In the genomic region with DNA sequence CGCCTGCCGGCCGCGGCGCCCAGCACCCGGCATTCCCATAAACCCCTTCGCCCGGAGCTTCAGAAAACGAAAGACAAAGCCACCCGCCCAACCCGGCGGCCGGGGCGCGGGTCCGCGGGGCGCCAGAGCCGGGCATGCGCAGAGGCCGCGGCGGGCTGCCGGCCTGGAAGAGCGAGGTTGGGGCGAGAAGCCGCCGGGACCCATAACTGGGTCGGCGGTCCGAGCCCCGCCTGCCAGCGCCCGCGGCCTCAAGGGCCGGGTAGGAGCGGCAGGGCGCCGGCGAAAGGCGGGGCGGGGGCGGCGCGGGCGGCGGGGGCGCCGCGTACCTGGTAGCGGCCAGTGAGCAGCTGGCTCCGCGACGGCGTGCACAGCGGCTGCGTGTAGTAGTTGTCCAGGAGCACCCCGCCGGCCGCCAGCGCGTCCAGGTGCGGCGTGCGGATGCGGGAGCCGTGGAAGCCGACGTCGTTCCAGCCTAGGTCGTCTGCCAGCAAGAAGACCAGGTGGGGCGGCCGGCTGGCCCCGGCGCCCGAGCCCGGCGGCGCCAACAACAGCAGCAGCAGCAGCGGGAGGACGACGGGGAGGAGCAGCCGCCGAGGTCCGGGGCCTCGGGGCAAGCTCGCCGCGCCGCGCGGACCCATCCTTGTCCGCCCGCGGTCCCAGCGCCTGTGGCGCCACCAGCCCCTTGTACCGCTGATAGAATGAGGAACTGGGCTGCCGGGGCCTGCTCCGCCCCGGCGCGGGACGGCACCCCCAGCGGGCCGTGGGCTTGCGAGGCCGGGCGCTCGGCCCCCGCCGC, we compare ENCODE assay signal across 8 cellular contexts. TPM values are rescaled to one million over a fixed set of nuclear protein-coding genes. Genes with fewer than 3 reads are reported as not detected.
DNase-seq lines count a peak whose midpoint lies in the region; ATAC-seq and TF ChIP-seq lines count a peak whose summit lies in the region.

ARSB (minus strand) TSS at position 700 of the 796 bp plus-strand sequence; CDS start at position 638, 62 bp downstream.

- no peaks in the 10 kb centered on the region for H3K9me3 ChIP-seq in mucosa of stomach (ENCODE audit: control insufficient read depth, low read length)

- H3K36me3 Mint-ChIP-seq in IgD-negative memory B cell: no peaks in the 10 kb centered on the region

- H3K4me3 ChIP-seq in mucosa of stomach (ENCODE audit: low read length): peak within 1 kb of the TSS; percentile 64

- TF ChIP-seq POLR2A in erythroblast (IDR thresholded peaks at IDR 0.05; ENCODE audit: low read length): peak; percentile 60

- H3K27ac Mint-ChIP-seq in IgD-negative memory B cell: peak within 1 kb of the TSS; percentile 96 to 98 (median 97)

- peak; percentile 69 for DNase-seq in DMS114 treated with DMSO at 0.1 percent for 48 hours (lab: John Stamatoyannopoulos, UW; ENCODE audit: unreplicated experiment)
- DNase-seq in OCI-M1 (lab: John Stamatoyannopoulos, UW): peak; percentile 90
- DNase-seq in activated T-cell treated with anti-CD3 and anti-CD28 coated beads, Interleukin-2, amount 50 U/mL, for 1 hour: peak; percentile 81
- peak; percentile 86 to 92 for DNase-seq in erythroblast (lab: John Stamatoyannopoulos, UW)
- DNase-seq in stimulated activated CD8-positive, alpha-beta memory T cell treated with anti-CD3 and anti-CD28 coated beads, Interleukin-7, amount 100 ng/mL, for 24 hours (ENCODE audit: low read depth): peak; percentile 51

- no peaks in the 10 kb centered on the region for H3K27me3 Mint-ChIP-seq in IgD-negative memory B cell

- H3K9ac ChIP-seq in mucosa of stomach (ENCODE audit: low read length): peak within 1 kb of the TSS; percentile 81

- no peaks in the 10 kb centered on the region for H3K27me3 ChIP-seq in mucosa of stomach (ENCODE audit: control insufficient read depth, insufficient read depth, low read length)

- H3K36me3 ChIP-seq in mucosa of stomach (ENCODE audit: control insufficient read depth, insufficient read depth, low read length): no peaks in the 10 kb centered on the region

- no peaks in the 10 kb centered on the region for H3K4me1 ChIP-seq in mucosa of stomach (ENCODE audit: control insufficient read depth, insufficient read depth, low read length)

- peaks cover 18 to 31% (median 28%) of the 10 kb centered on the region in 3 donors for H3K4me1 Mint-ChIP-seq in IgD-negative memory B cell

- no peaks in the 10 kb centered on the region for H3K9me3 Mint-ChIP-seq in IgD-negative memory B cell

- peak within 1 kb of the TSS; percentile 93 to 100 (median 96) for H3K4me3 Mint-ChIP-seq in IgD-negative memory B cell

- peak; percentile 55 for ATAC-seq in GM21529 (IDR thresholded peaks at IDR 0.05; ENCODE audit: unreplicated experiment)

RNA-seq across cellular contexts. Expression of gene ARSB, which starts in this region (rescaled TPM):
- polyA plus RNA-seq in IgD-negative memory B cell: 4.5 TPM

Comparison
In these comparisons a context has a peak if more than half of its experiments do, and no peak if none do; other contexts are left out.
1. Peak in every context shown above with its lines: DNase-seq, ATAC-seq and H3K4me3 ChIP-seq.